In genomic region chr12:50174971-50175715, GRCh38 we compare ENCODE assay signal across 7 cellular contexts. TPM values are rescaled to one million over a fixed set of nuclear protein-coding genes. Genes with fewer than 3 reads are reported as not detected.
A peak's percentile ranks its signal among the peaks of the same experiment; 100 is the strongest.
DNase-seq lines count a peak whose midpoint lies in the region; ATAC-seq and TF ChIP-seq lines count a peak whose summit lies in the region.

No MANE protein-coding gene starts in this region.

- peaks cover 3% of the 10 kb centered on the region for H3K4me1 Mint-ChIP-seq in neural progenitor cell
- H3K4me1 Mint-ChIP-seq in activated naive CD8-positive, alpha-beta T cell treated with anti-CD3 and anti-CD28 coated beads, Interleukin-2, amount 50 U/mL, for 24 hours = no peaks in the 10 kb centered on the region

- H3F3A ChIP-seq in DOHH2 (ENCODE audit: control insufficient read depth, insufficient read depth) = peaks cover 7% of the 10 kb centered on the region; the same call in 1 of the 2 replicates
- H3F3A ChIP-seq in neural progenitor cell (ENCODE audit: low read depth) = peaks cover 6% of the 10 kb centered on the region

- TF ChIP-seq CTCF in DOHH2 (IDR thresholded peaks at IDR 0.05; ENCODE audit: low read depth, low read length, poor library complexity, severe bottlenecking) = peak; percentile 69
- peak; percentile 65 for TF ChIP-seq CTCF in LNCAP (IDR thresholded peaks at IDR 0.05)
- TF ChIP-seq CTCF in neural progenitor cell (IDR thresholded peaks at IDR 0.05) = peak; percentile 83

- H3K4me3 ChIP-seq in DOHH2 (ENCODE audit: low read length) = no peak overlapping the region
- no peak overlapping the region for H3K4me3 ChIP-seq in neural progenitor cell

- no peak overlapping the region for H3K27ac Mint-ChIP-seq in neural progenitor cell
- H3K27ac Mint-ChIP-seq in activated naive CD8-positive, alpha-beta T cell treated with anti-CD3 and anti-CD28 coated beads, Interleukin-2, amount 50 U/mL, for 24 hours = no peak overlapping the region

- H3K9ac ChIP-seq in neural progenitor cell = no peak overlapping the region

- DNase-seq in SHP77 treated with DMSO at 0.1 percent for 48 hours (lab: John Stamatoyannopoulos, UW) (peak; percentile 26), erythroblast (lab: John Stamatoyannopoulos, UW) (peak; percentile 74 to 88), neural progenitor cell (ENCODE audit: low spot score) (peak; percentile 83)
- DNase-seq in activated naive CD8-positive, alpha-beta T cell treated with anti-CD3 and anti-CD28 coated beads, Interleukin-2, amount 50 U/mL, for 24 hours = no peak
- no peak for DNase-seq in activated T-cell treated with anti-CD3 and anti-CD28 coated beads, Interleukin-2, amount 50 U/mL, for 48 hours

- H3K9me3 ChIP-seq in DOHH2 (ENCODE audit: control insufficient read depth, insufficient read depth, low read length) = no peaks in the 10 kb centered on the region
- no peaks in the 10 kb centered on the region for H3K9me3 ChIP-seq in neural progenitor cell (ENCODE audit: low read depth)

- H3K36me3 ChIP-seq in DOHH2 (ENCODE audit: control insufficient read depth, low read length) (peaks cover 13% of the 10 kb centered on the region), neural progenitor cell (no peaks in the 10 kb centered on the region)

- H3K4me1 ChIP-seq in DOHH2 (ENCODE audit: control insufficient read depth, low read length) (no peaks in the 10 kb centered on the region), neural progenitor cell (no peaks in the 10 kb centered on the region)

- peaks cover 4% of the 10 kb centered on the region for H3K36me3 Mint-ChIP-seq in neural progenitor cell
- peaks cover 6% of the 10 kb centered on the region for H3K36me3 Mint-ChIP-seq in activated naive CD8-positive, alpha-beta T cell treated with anti-CD3 and anti-CD28 coated beads, Interleukin-2, amount 50 U/mL, for 24 hours (ENCODE audit: low read depth)

- H3K27me3 ChIP-seq in DOHH2 (ENCODE audit: control insufficient read depth, low read length) (no peaks in the 10 kb centered on the region), neural progenitor cell (no peaks in the 10 kb centered on the region)

- H3K27ac ChIP-seq in DOHH2 (ENCODE audit: low read depth, low read length) (no peak overlapping the region), neural progenitor cell (no peak overlapping the region)

- H3K9me2 ChIP-seq in DOHH2 (replicated peaks; ENCODE audit: control insufficient read depth, low read length) = no peaks in the 10 kb centered on the region

- H3K79me2 ChIP-seq in DOHH2 (ENCODE audit: control insufficient read depth, low read length) = no peaks in the 10 kb centered on the region
- no peaks in the 10 kb centered on the region for H3K79me2 ChIP-seq in neural progenitor cell (ENCODE audit: low read depth)

- H3K4me3 Mint-ChIP-seq in neural progenitor cell = no peak overlapping the region
- H3K4me3 Mint-ChIP-seq in activated naive CD8-positive, alpha-beta T cell treated with anti-CD3 and anti-CD28 coated beads, Interleukin-2, amount 50 U/mL, for 24 hours = no peak overlapping the region

- H4K20me1 ChIP-seq in DOHH2 (ENCODE audit: control insufficient read depth, insufficient read depth, low read depth, low read length) (no peaks in the 10 kb centered on the region), neural progenitor cell (ENCODE audit: low read depth) (no peaks in the 10 kb centered on the region)

- no peak overlapping the region for H2AFZ ChIP-seq in neural progenitor cell (replicated peaks)

- peaks cover 4% of the 10 kb centered on the region for H3K9me3 Mint-ChIP-seq in neural progenitor cell
- H3K9me3 Mint-ChIP-seq in activated naive CD8-positive, alpha-beta T cell treated with anti-CD3 and anti-CD28 coated beads, Interleukin-2, amount 50 U/mL, for 24 hours = no peaks in the 10 kb centered on the region

- H3K27me3 Mint-ChIP-seq in neural progenitor cell (ENCODE audit: insufficient read depth, low read depth) = peaks cover 6% of the 10 kb centered on the region
- no peaks in the 10 kb centered on the region for H3K27me3 Mint-ChIP-seq in activated naive CD8-positive, alpha-beta T cell treated with anti-CD3 and anti-CD28 coated beads, Interleukin-2, amount 50 U/mL, for 24 hours

- H3K4me2 ChIP-seq in DOHH2 (ENCODE audit: low read length) (no peak overlapping the region), neural progenitor cell (no peak overlapping the region)

- ATAC-seq in activated naive CD8-positive, alpha-beta T cell treated with anti-CD3 and anti-CD28 coated beads, Interleukin-2, amount 50 U/mL, for 24 hours = no peak

- TF ChIP-seq POLR2A in erythroblast (IDR thresholded peaks at IDR 0.05; ENCODE audit: low read length) = no peak

RNA-seq across cellular contexts. Expression of gene CERS5, which starts 8.0 kb away (rescaled TPM):
- total RNA-seq in neural progenitor cell (ENCODE audit: low replicate concordance) = 44.2 and 48.0 TPM in 2 replicates

Comparison
In these comparisons a context has a peak if more than half of its experiments do, and no peak if none do; other contexts are left out.
1. DNase-seq: peak in SHP77 treated with DMSO at 0.1 percent for 48 hours (single experiment), erythroblast (2 of 2) and neural progenitor cell (single experiment); none in activated naive CD8-positive, alpha-beta T cell treated with anti-CD3 and anti-CD28 coated beads, Interleukin-2, amount 50 U/mL, for 24 hours (single experiment) and activated T-cell treated with anti-CD3 and anti-CD28 coated beads, Interleukin-2, amount 50 U/mL, for 48 hours (0 of 2).
2. Peak in every context shown above with its lines, with median percentiles within 50 percentile points of each other: CTCF ChIP-seq.